ENCODE assay signal across 12 cellular contexts in genomic region chr7:114293289-114294012, GRCh38.
DNase-seq lines count a peak whose midpoint lies in the region; ATAC-seq and TF ChIP-seq lines count a peak whose summit lies in the region.
"Had no signal": no experiment of that assay in that cellular context is flagged by ENCODE, and none has a peak within 500 bp of the region (broad histone marks: within the 10 kb centered on the region; RNA-seq: fewer than 3 reads in every experiment).

No MANE protein-coding gene starts in this region.

- POLR2A ChIA-PET in CD8-positive, alpha-beta T cell (lab: Charles Lee) = no interaction called here

- no CpG with 5 or more reads among the region's 1 CpG for WGBS in endodermal cell (ENCODE audit: insufficient coverage in 1 of 2, insufficient read length in 1 of 2), 2 experiments

- peak; percentile 80 for DNase-seq in KBM-7
- peak; percentile 75 for DNase-seq in OCI-M1 (lab: John Stamatoyannopoulos, UW)
- peak; percentile 71 for DNase-seq in endodermal cell
- DNase-seq in renal cortical epithelial cell (ENCODE audit: low read depth) = peak; percentile 52
- DNase-seq in CD8-positive, alpha-beta T cell = no peak
- no peak for DNase-seq in MG63
- DNase-seq in NCI-H1417 treated with DMSO at 0.1 percent for 48 hours (lab: John Stamatoyannopoulos, UW) = no peak
- DNase-seq: activated CD4-positive, alpha-beta memory T cell treated with anti-CD3 and anti-CD28 coated beads for 36 hours; activated T-cell treated with anti-CD3 and anti-CD28 coated beads, Interleukin-2, amount 50 U/mL, for 72 hours; NCI-H1092 treated with DMSO at 0.1 percent for 48 hours; right cardiac atrium had no signal

- H3K4me3 ChIP-seq in endodermal cell (ENCODE audit: low read length) (peak overlapping the region; percentile 2), MG63 (no peak overlapping the region)
- no peak overlapping the region for H3K4me3 ChIP-seq in CD8-positive, alpha-beta T cell (ENCODE audit: low read depth, low read length)
- H3K4me3 ChIP-seq: gastroesophageal sphincter had no signal

- peaks cover 11% of the 10 kb centered on the region for H3K9me3 ChIP-seq in endodermal cell (ENCODE audit: control insufficient read depth, low read length)
- H3K9me3 ChIP-seq in CD8-positive, alpha-beta T cell (ENCODE audit: low read length) = no peaks in the 10 kb centered on the region
- H3K9me3 ChIP-seq in MG63 = no peaks in the 10 kb centered on the region
- H3K9me3 ChIP-seq: gastroesophageal sphincter had no signal

- peaks cover 27% of the 10 kb centered on the region for H3K4me1 Mint-ChIP-seq in endodermal cell
- H3K4me1 Mint-ChIP-seq in CD8-positive, alpha-beta T cell (ENCODE audit: low read depth) = no peaks in the 10 kb centered on the region

- in situ Hi-C loops in KBM-7 (cut with MboI; ENCODE audit: low pct_unique_long_range_greater_than_20kb, low sequenced_read_pairs) = no loop called here

- H3K27ac ChIP-seq in endodermal cell (ENCODE audit: low read depth, low read length) = no peak overlapping the region
- H3K27ac ChIP-seq in CD8-positive, alpha-beta T cell (ENCODE audit: low read depth, low read length) = no peak overlapping the region
- H3K27ac ChIP-seq: gastroesophageal sphincter had no signal

- H3K36me3 ChIP-seq in endodermal cell (ENCODE audit: control insufficient read depth, insufficient read depth, low read length) (peaks cover 5% of the 10 kb centered on the region), MG63 (no peaks in the 10 kb centered on the region)
- H3K36me3 ChIP-seq in CD8-positive, alpha-beta T cell (ENCODE audit: insufficient read depth, low read length) = no peaks in the 10 kb centered on the region
- H3K36me3 ChIP-seq: gastroesophageal sphincter had no signal

- H3K27me3 Mint-ChIP-seq in endodermal cell (ENCODE audit: insufficient read depth) = no peaks in the 10 kb centered on the region
- H3K27me3 Mint-ChIP-seq in CD8-positive, alpha-beta T cell (ENCODE audit: low read depth) = no peaks in the 10 kb centered on the region
- H3K27me3 Mint-ChIP-seq: activated CD4-positive, alpha-beta memory T cell treated with anti-CD3 and anti-CD28 coated beads for 36 hours had no signal

- H3K27ac Mint-ChIP-seq in endodermal cell = peak overlapping the region; percentile 84
- H3K27ac Mint-ChIP-seq in CD8-positive, alpha-beta T cell = no peak overlapping the region
- H3K27ac Mint-ChIP-seq: activated CD4-positive, alpha-beta memory T cell treated with anti-CD3 and anti-CD28 coated beads for 36 hours; activated T-cell treated with anti-CD3 and anti-CD28 coated beads, Interleukin-2, amount 50 U/mL, for 72 hours had no signal

- no peak for TF ChIP-seq CTCF in endodermal cell (conservative IDR thresholded peaks at IDR 0.05)
- no peak for TF ChIP-seq CTCF in CD8-positive, alpha-beta T cell (IDR thresholded peaks at IDR 0.05)

- H3K27me3 ChIP-seq in endodermal cell (ENCODE audit: control insufficient read depth, insufficient read depth, low read length, poor library complexity, severe bottlenecking) (no peaks in the 10 kb centered on the region), MG63 (no peaks in the 10 kb centered on the region)
- no peaks in the 10 kb centered on the region for H3K27me3 ChIP-seq in CD8-positive, alpha-beta T cell (ENCODE audit: insufficient read depth, low read length)
- H3K27me3 ChIP-seq: gastroesophageal sphincter had no signal

- peaks cover 12% of the 10 kb centered on the region for H3K36me3 Mint-ChIP-seq in endodermal cell (ENCODE audit: low read depth)
- H3K36me3 Mint-ChIP-seq in CD8-positive, alpha-beta T cell = no peaks in the 10 kb centered on the region
- H3K36me3 Mint-ChIP-seq: activated CD4-positive, alpha-beta memory T cell treated with anti-CD3 and anti-CD28 coated beads for 36 hours had no signal

- no peak for ATAC-seq in CD8-positive, alpha-beta T cell
- ATAC-seq: activated T-cell treated with anti-CD3 and anti-CD28 coated beads, Interleukin-2, amount 50 U/mL, for 72 hours; gastroesophageal sphincter; right cardiac atrium had no signal

- H3K4me3 Mint-ChIP-seq in endodermal cell = peak overlapping the region; percentile 8
- H3K4me3 Mint-ChIP-seq in CD8-positive, alpha-beta T cell = no peak overlapping the region
- H3K4me3 Mint-ChIP-seq: activated CD4-positive, alpha-beta memory T cell treated with anti-CD3 and anti-CD28 coated beads for 36 hours; activated T-cell treated with anti-CD3 and anti-CD28 coated beads, Interleukin-2, amount 50 U/mL, for 72 hours had no signal

- peaks cover 8% of the 10 kb centered on the region for H3K9me3 Mint-ChIP-seq in endodermal cell
- no peaks in the 10 kb centered on the region for H3K9me3 Mint-ChIP-seq in CD8-positive, alpha-beta T cell
- H3K9me3 Mint-ChIP-seq: activated CD4-positive, alpha-beta memory T cell treated with anti-CD3 and anti-CD28 coated beads for 36 hours; activated T-cell treated with anti-CD3 and anti-CD28 coated beads, Interleukin-2, amount 50 U/mL, for 72 hours had no signal

- no peak overlapping the region for H3K9ac ChIP-seq in endodermal cell (ENCODE audit: extremely low read depth, low read length, poor library complexity, severe bottlenecking)

- CTCF ChIA-PET in CD8-positive, alpha-beta T cell (lab: Charles Lee) = no interaction called here

- H3K4me1 ChIP-seq in endodermal cell (ENCODE audit: control insufficient read depth, insufficient read depth, low read length) = peaks cover 5% of the 10 kb centered on the region
- no peaks in the 10 kb centered on the region for H3K4me1 ChIP-seq in CD8-positive, alpha-beta T cell (ENCODE audit: insufficient read depth, low read length)

- intact Hi-C loops in CD8-positive, alpha-beta T cell (cut with DNase I, micrococcal nuclease) = no loop called here

Comparison
In these comparisons a context has a peak if more than half of its experiments do, and no peak if none do; other contexts are left out.
1. DNase-seq: peak in KBM-7 (single experiment), OCI-M1 (single experiment), endodermal cell (single experiment) and renal cortical epithelial cell (single experiment); none in CD8-positive, alpha-beta T cell (0 of 7), MG63 (single experiment) and NCI-H1417 treated with DMSO at 0.1 percent for 48 hours (single experiment).